Comparison of ENCODE assay signal across 27 cellular contexts in the genomic region with DNA sequence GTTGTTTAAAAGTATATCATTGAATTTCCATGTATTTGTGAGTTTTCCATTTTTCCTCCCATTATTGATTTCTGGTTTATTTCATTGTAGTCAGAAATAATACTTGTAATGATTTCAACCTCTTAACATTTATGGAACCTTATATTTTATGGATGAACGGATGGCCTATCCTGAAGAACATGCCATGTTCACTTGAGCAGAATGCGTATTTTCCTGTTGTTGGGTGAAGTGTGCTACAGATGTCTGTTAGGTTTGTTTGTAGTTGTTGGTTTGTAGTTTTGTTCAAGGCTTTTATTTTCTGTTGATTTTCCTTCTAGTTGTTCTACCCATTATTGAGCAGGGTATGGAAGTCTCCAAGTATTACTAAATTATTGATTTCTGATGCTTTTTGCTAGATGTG.
"Had no signal": no experiment of that assay in that cellular context is flagged by ENCODE, and none has a peak within 500 bp of the region (broad histone marks: within the 10 kb centered on the region; RNA-seq: fewer than 3 reads in every experiment).

No MANE protein-coding gene starts in this region.

- ATAC-seq: stimulated activated effector memory CD8-positive, alpha-beta T cell treated with anti-CD3 and anti-CD28 coated beads, Interleukin-12 subunit alpha, Interleukin-12 subunit beta, amount 100 ng/mL, for 72 hours; stimulated activated memory B cell treated with anti-CD40 and anti-IgM and Interleukin-4, amounts not matched to agents 10 μg/mL and 1 μg/mL and 100 μg/mL, for 72 hours; stimulated activated naive B cell treated with anti-CD40 and anti-IgM and Interleukin-4, amounts not matched to agents 10 μg/mL and 1 μg/mL and 100 μg/mL, for 72 hours; stimulated activated naive CD8-positive, alpha-beta T cell treated with anti-CD3 and anti-CD28 coated beads, Interleukin-15, amount 100 ng/mL, for 72 hours; stimulated activated naive CD8-positive, alpha-beta T cell treated with anti-CD3 and anti-CD28 coated beads, Interleukin-15, Interleukin-2, amounts not matched to agents 100 U/mL and 50 U/mL, for 24 hours; upper lobe of right lung had no signal

- FAIRE-seq: urothelium cell line had no signal

- H3K27ac ChIP-seq: stomach, suprapubic skin, testis, thoracic aorta, thyroid gland, tibial artery, tibial nerve, transverse colon, upper lobe of left lung, upper lobe of right lung, uterus, vagina had no signal

- DNase-seq: stimulated activated CD4-positive, alpha-beta T cell treated with anti-CD3 and anti-CD28 coated beads, Interleukin-2, amount 100 ng/mL, for 48 hours; stimulated activated CD4-positive, alpha-beta T cell treated with anti-CD3 and anti-CD28 coated beads, Interleukin-4, amount 100 ng/mL, for 1 hour; stimulated activated CD4-positive, alpha-beta T cell treated with anti-CD3 and anti-CD28 coated beads, Interleukin-4, amount 100 ng/mL, for 24 hours; stimulated activated CD4-positive, alpha-beta T cell treated with anti-CD3 and anti-CD28 coated beads, Interleukin-4, amount 100 ng/mL, for 4 hours; stimulated activated CD8-positive, alpha-beta memory T cell treated with anti-CD3 and anti-CD28 coated beads, Interleukin-4, amount 100 ng/mL, for 48 hours; stimulated activated naive B cell treated with anti-CD40 and anti-IgM and Interleukin-4, amounts not matched to agents 10 μg/mL and 1 μg/mL and 100 μg/mL, for 72 hours; stimulated activated naive CD4-positive, alpha-beta T cell; stimulated activated naive CD4-positive, alpha-beta T cell treated with Interleukin-2 at 50 U/mL for 16 hours; stimulated activated naive CD8-positive, alpha-beta T cell treated with anti-CD3 and anti-CD28 coated beads, Interleukin-15, amount 100 ng/mL, for 72 hours; stimulated activated naive CD8-positive, alpha-beta T cell treated with anti-CD3 and anti-CD28 coated beads, Interleukin-15, Interleukin-2, amounts not matched to agents 100 U/mL and 50 U/mL, for 24 hours; stomach; substantia nigra; testis; thyroid gland; tibial artery; transverse colon; trophoblast cell; upper lobe of left lung; upper lobe of right lung; uterus had no signal

- H3K27me3 ChIP-seq: stomach, suprapubic skin, testis, thyroid gland, tibial artery, tibial nerve, transverse colon, upper lobe of left lung, upper lobe of right lung, uterus, vagina had no signal

- H3K9me3 ChIP-seq: testis, thyroid gland had no signal

- H3K4me3 ChIP-seq: stomach, suprapubic skin, testis, thoracic aorta, thyroid gland, tibial artery, tibial nerve, transverse colon, upper lobe of left lung, upper lobe of right lung, uterus, vagina had no signal

- H3K4me1 ChIP-seq: stomach, suprapubic skin, testis, thyroid gland, tibial artery, tibial nerve, transverse colon, upper lobe of left lung, upper lobe of right lung, uterus, vagina had no signal

- H3K36me3 ChIP-seq: stomach, suprapubic skin, thoracic aorta, thyroid gland, tibial artery, tibial nerve, transverse colon, upper lobe of left lung, upper lobe of right lung, uterus, vagina had no signal
